ENCODE assay signal across 8 cellular contexts in the genomic region with DNA sequence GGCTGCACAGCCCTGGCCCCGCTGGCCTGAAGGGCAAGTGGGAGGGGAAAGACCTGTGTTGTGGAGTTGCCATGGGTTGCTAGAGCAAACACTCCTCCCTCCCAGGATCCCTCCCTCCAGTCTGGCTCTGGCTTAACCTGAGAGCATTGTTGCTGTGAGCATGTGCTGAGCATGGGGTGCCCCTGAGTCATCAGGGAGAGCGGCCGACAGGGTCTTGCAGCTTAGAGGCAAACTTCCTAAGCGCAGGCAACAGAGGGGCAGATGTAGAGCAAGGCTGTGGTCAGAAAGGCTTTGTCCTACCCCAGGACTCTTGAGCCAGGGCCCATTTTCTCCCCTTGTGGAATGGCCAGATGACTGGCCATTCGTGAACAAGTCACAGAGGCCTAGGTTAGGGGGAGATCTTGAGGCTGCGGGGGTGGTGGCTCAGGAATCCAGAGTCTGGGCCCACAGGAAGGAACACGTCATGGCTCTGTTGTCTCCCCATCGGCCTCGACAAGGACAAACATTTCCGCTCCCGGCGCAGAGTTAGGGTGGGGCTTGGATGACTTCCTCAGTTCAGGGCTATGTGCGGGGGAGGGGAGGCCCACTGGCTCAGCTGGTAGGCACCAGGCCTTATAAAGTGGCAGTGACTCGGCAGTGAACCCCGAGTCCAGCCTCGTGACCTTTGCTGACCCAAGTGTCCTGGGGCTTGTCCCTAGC. TPM values are rescaled to one million over a fixed set of nuclear protein-coding genes. Genes with fewer than 3 reads are reported as not detected.
A peak's percentile ranks its signal among the peaks of the same experiment; 100 is the strongest.
DNase-seq lines count a peak whose midpoint lies in the region; ATAC-seq and TF ChIP-seq lines count a peak whose summit lies in the region.

No MANE protein-coding gene starts in this region.

- H3K4me1 ChIP-seq in OCI-LY1 (ENCODE audit: insufficient read depth, low read length, severe bottlenecking) = peaks cover 39% of the 10 kb centered on the region
- peaks cover 83% of the 10 kb centered on the region for H3K4me1 ChIP-seq in mesodermal cell (ENCODE audit: control insufficient read depth, insufficient read depth, low read length, poor library complexity, severe bottlenecking)

- H3K9ac ChIP-seq in OCI-LY1 (ENCODE audit: low read length) = peak overlapping the region; percentile 32; the same call in 1 of the 2 replicates

- no peaks in the 10 kb centered on the region for H3K27me3 ChIP-seq in OCI-LY1 (ENCODE audit: insufficient read depth, low read length)

- H3K36me3 ChIP-seq in OCI-LY1 (ENCODE audit: insufficient read depth, low read length) (peaks cover 16% of the 10 kb centered on the region; the same call in 1 of the 2 replicates), mesodermal cell (ENCODE audit: control insufficient read depth, insufficient read depth, low read length) (peaks cover 54% of the 10 kb centered on the region)

- no peak overlapping the region for H2AFZ ChIP-seq in OCI-LY1 (ENCODE audit: low read length)

- no peak overlapping the region for H3K4me3 ChIP-seq in OCI-LY1 (ENCODE audit: low read depth, low read length, poor library complexity, severe bottlenecking)
- H3K4me3 ChIP-seq in mesodermal cell (ENCODE audit: extremely low read depth, insufficient read depth, low read length, poor library complexity, severe bottlenecking) = peak overlapping the region; percentile 32

- H4K20me1 ChIP-seq in OCI-LY1 (ENCODE audit: insufficient read depth, low read length) = no peaks in the 10 kb centered on the region

- H3K9me3 ChIP-seq in OCI-LY1 (ENCODE audit: low read length) (no peaks in the 10 kb centered on the region), mesodermal cell (ENCODE audit: control insufficient read depth, low read length) (no peaks in the 10 kb centered on the region)

- H3K4me2 ChIP-seq in OCI-LY1 (ENCODE audit: low read length) = peak overlapping the region; percentile 25; the same call in 1 of the 2 replicates

- DNase-seq in GF-D8 (lab: John Stamatoyannopoulos, UW) (peak; percentile 92), activated T-cell treated with anti-CD3 and anti-CD28 coated beads for 24 hours (ENCODE audit: low read depth) (peak; percentile 80), epidermal melanocyte (ENCODE audit: insufficient read length, low spot score) (peak; percentile 97)
- DNase-seq in stimulated activated CD8-positive, alpha-beta memory T cell treated with anti-CD3 and anti-CD28 coated beads, Interleukin-2, amount 100 ng/mL, for 1 hour (ENCODE audit: low read depth in 2 of 2) = peak; percentile 75 to 82

- peak; percentile 26 for ATAC-seq in HG02938 (IDR thresholded peaks at IDR 0.05; ENCODE audit: unreplicated experiment)
- no peak for ATAC-seq in GM18520 (IDR thresholded peaks at IDR 0.05; ENCODE audit: unreplicated experiment)

- H3K79me2 ChIP-seq in OCI-LY1 (ENCODE audit: insufficient read depth, low read length) = no peaks in the 10 kb centered on the region

- H3K9me2 ChIP-seq in OCI-LY1 (ENCODE audit: low read depth, low read length) = no peaks in the 10 kb centered on the region

- no peak for TF ChIP-seq CTCF in OCI-LY1 (IDR thresholded peaks at IDR 0.05; ENCODE audit: low read length)

- H3K27ac ChIP-seq in OCI-LY1 (ENCODE audit: low read depth, low read length, poor library complexity, severe bottlenecking) = peak overlapping the region; percentile 90
- peak overlapping the region; percentile 100 for H3K27ac ChIP-seq in mesodermal cell (ENCODE audit: low read depth, low read length, severe bottlenecking)

- no peaks in the 10 kb centered on the region for H3F3A ChIP-seq in OCI-LY1 (ENCODE audit: insufficient read depth, low read length)

- WGBS in mesodermal cell (ENCODE audit: insufficient coverage in 2 of 2), 2 experiments = 18 to 26% methylated on average over 15 of the region's 16 CpGs

RNA-seq across cellular contexts. Expression of a gene that starts 0.4 kb away (rescaled TPM):
- polyA plus RNA-seq in mesodermal cell (2013, experiment 1 of 2) = not detected
- not detected for polyA plus RNA-seq in mesodermal cell (2013, experiment 2 of 2)

RNA-seq across cellular contexts. Expression of a gene that starts 0.8 kb away (rescaled TPM):
- 7.2 TPM for polyA plus RNA-seq in mesodermal cell (2013, experiment 1 of 2)
- polyA plus RNA-seq in mesodermal cell (2013, experiment 2 of 2) = 5.3 TPM

RNA-seq across cellular contexts. Expression of a gene that starts 7.3 kb away (rescaled TPM):
- polyA plus RNA-seq in mesodermal cell (2013, experiment 1 of 2) = 24.7 TPM
- 19.3 TPM for polyA plus RNA-seq in mesodermal cell (2013, experiment 2 of 2)

RNA-seq across cellular contexts. Expression of a gene that starts 19.5 kb away (rescaled TPM):
- 0.26 TPM for polyA plus RNA-seq in mesodermal cell (2013, experiment 1 of 2)
- polyA plus RNA-seq in mesodermal cell (2013, experiment 2 of 2) = 0.40 TPM

RNA-seq across cellular contexts. Expression of a gene that starts 32.2 kb away (rescaled TPM):
- polyA plus RNA-seq in mesodermal cell (2013, experiment 1 of 2) = 2,510 TPM
- polyA plus RNA-seq in mesodermal cell (2013, experiment 2 of 2) = 2,640 TPM
